Comparison of ENCODE assay signal across 8 cellular contexts in the genomic region with DNA sequence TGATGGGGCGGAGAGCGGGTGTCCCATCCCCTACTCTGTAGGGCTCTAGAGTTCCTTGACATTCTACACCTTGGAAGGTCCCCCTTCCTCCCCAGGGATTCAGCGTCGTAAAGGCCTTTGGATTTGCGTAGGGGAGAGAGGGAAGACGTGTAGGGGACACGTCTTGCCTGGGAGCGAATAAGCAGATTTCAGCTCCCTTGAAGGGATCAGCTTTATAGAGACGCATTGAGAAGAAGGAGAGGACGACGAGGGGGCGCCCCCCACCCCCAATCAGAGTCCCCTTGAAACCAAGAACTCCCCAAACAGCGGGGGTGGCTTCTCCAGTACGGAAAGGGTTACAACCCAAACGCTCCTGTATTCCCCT. TPM values are rescaled to one million over a fixed set of nuclear protein-coding genes. Genes with fewer than 3 reads are reported as not detected.
DNase-seq lines count a peak whose midpoint lies in the region; ATAC-seq, FAIRE-seq and TF ChIP-seq lines count a peak whose summit lies in the region.

No MANE protein-coding gene starts in this region.

- no peak for ATAC-seq in activated B cell treated with CpG ODN at 0.5 μM for 24 hours (ENCODE audit: low read depth)
- no peak for ATAC-seq in HG02571 (IDR thresholded peaks at IDR 0.05; ENCODE audit: unreplicated experiment)
- no peak for ATAC-seq in HG02970 (IDR thresholded peaks at IDR 0.05; ENCODE audit: low FRiP score, unreplicated experiment)

- H3K36me3 Mint-ChIP-seq in activated CD4-positive, alpha-beta T cell treated with anti-CD3 and anti-CD28 coated beads, Interleukin-2, amount 10 ng/mL, durations not matched to agents 7 days and 5 days (ENCODE audit: low read depth): peaks cover 6% of the 10 kb centered on the region
- H3K36me3 Mint-ChIP-seq in activated B cell treated with CpG ODN at 0.5 μM for 24 hours (ENCODE audit: low read depth): peaks cover 31% of the 10 kb centered on the region

- intact Hi-C loops in activated B cell treated with CpG ODN at 0.5 μM for 24 hours (cut with micrococcal nuclease): loop anchor here (1.0 to 10.0 kb wide), 14 partner anchors 11 to 721 kb away; a partner anchor contains a TSS

- DNase-seq in activated CD4-positive, alpha-beta T cell treated with anti-CD3 and anti-CD28 coated beads, Interleukin-2, amount 10 ng/mL, durations not matched to agents 7 days and 5 days: no peak
- DNase-seq in activated CD4-positive, alpha-beta T cell treated with anti-CD3 and anti-CD28 coated beads for 4 hours: no peak
- DNase-seq in activated B cell treated with CpG ODN at 0.5 μM for 24 hours: no peak
- no peak for DNase-seq in right atrium auricular region (ENCODE audit: low spot score)
- no peak for DNase-seq in urothelium cell line (ENCODE audit: low spot score)

- H3K4me3 ChIP-seq in right atrium auricular region (peak overlapping the region; percentile 75 to 84), skin epidermis (peak overlapping the region; percentile 44 to 86 (median 69))

- CTCF ChIA-PET in activated CD4-positive, alpha-beta T cell treated with anti-CD3 and anti-CD28 coated beads, Interleukin-2, amount 10 ng/mL, durations not matched to agents 7 days and 5 days (lab: Charles Lee): interaction anchor here (0.6 to 12.7 kb wide), 5 partner anchors 13 to 513 kb away, joined by 3 to 155 read pairs (median 3); a partner anchor contains a TSS
- CTCF ChIA-PET in activated B cell treated with CpG ODN at 0.5 μM for 24 hours (lab: Charles Lee): interaction anchor here (1.4 to 13.0 kb wide), 3 partner anchors 18 to 51 kb away, joined by 4 to 138 read pairs (median 4); a partner anchor contains a TSS

- POLR2A ChIA-PET in activated CD4-positive, alpha-beta T cell treated with anti-CD3 and anti-CD28 coated beads, Interleukin-2, amount 10 ng/mL, durations not matched to agents 7 days and 5 days (lab: Charles Lee): no interaction called here
- POLR2A ChIA-PET in activated B cell treated with CpG ODN at 0.5 μM for 24 hours (lab: Charles Lee): interaction anchor here (0.6 to 2.7 kb wide), 4 partner anchors 13 to 694 kb away, joined by 6 to 11 read pairs (median 8); a partner anchor contains a TSS

- H3K4me3 Mint-ChIP-seq in activated CD4-positive, alpha-beta T cell treated with anti-CD3 and anti-CD28 coated beads, Interleukin-2, amount 10 ng/mL, durations not matched to agents 7 days and 5 days: peak overlapping the region; percentile 91
- H3K4me3 Mint-ChIP-seq in activated B cell treated with CpG ODN at 0.5 μM for 24 hours: peak overlapping the region; percentile 97

- peak overlapping the region; percentile 95 for H3K27ac Mint-ChIP-seq in activated CD4-positive, alpha-beta T cell treated with anti-CD3 and anti-CD28 coated beads, Interleukin-2, amount 10 ng/mL, durations not matched to agents 7 days and 5 days
- peak overlapping the region; percentile 88 for H3K27ac Mint-ChIP-seq in activated B cell treated with CpG ODN at 0.5 μM for 24 hours

- no peaks in the 10 kb centered on the region for H3K27me3 Mint-ChIP-seq in activated CD4-positive, alpha-beta T cell treated with anti-CD3 and anti-CD28 coated beads, Interleukin-2, amount 10 ng/mL, durations not matched to agents 7 days and 5 days
- H3K27me3 Mint-ChIP-seq in activated B cell treated with CpG ODN at 0.5 μM for 24 hours: no peaks in the 10 kb centered on the region

- H3K36me3 ChIP-seq in right atrium auricular region: peaks cover 32% of the 10 kb centered on the region

- H3K9me3 ChIP-seq in right atrium auricular region: no peaks in the 10 kb centered on the region

- TF ChIP-seq CTCF in activated B cell treated with CpG ODN at 0.5 μM for 24 hours (IDR thresholded peaks at IDR 0.05) (no peak), right atrium auricular region (IDR thresholded peaks at IDR 0.05) (no peak)

- FAIRE-seq in urothelium cell line (lab: Jason Lieb, UNC): no peak

- no peaks in the 10 kb centered on the region for H3K27me3 ChIP-seq in right atrium auricular region

- no peaks in the 10 kb centered on the region for H3K9me3 Mint-ChIP-seq in activated CD4-positive, alpha-beta T cell treated with anti-CD3 and anti-CD28 coated beads, Interleukin-2, amount 10 ng/mL, durations not matched to agents 7 days and 5 days
- no peaks in the 10 kb centered on the region for H3K9me3 Mint-ChIP-seq in activated B cell treated with CpG ODN at 0.5 μM for 24 hours

- H3K4me1 ChIP-seq in right atrium auricular region: peaks cover 0 to 23% of the 10 kb centered on the region in 2 donors

- H3K4me1 Mint-ChIP-seq in activated CD4-positive, alpha-beta T cell treated with anti-CD3 and anti-CD28 coated beads, Interleukin-2, amount 10 ng/mL, durations not matched to agents 7 days and 5 days: peaks cover 31% of the 10 kb centered on the region
- H3K4me1 Mint-ChIP-seq in activated B cell treated with CpG ODN at 0.5 μM for 24 hours: peaks cover 24% of the 10 kb centered on the region

- H3K27ac ChIP-seq in right atrium auricular region (peak overlapping the region; percentile 76 to 90), skin epidermis (peak overlapping the region in 19 of 21 experiments; percentile 45 to 91 (median 83))

RNA-seq across cellular contexts. Expression of a gene that starts 0.3 kb away (rescaled TPM):
- total RNA-seq in activated CD4-positive, alpha-beta T cell treated with anti-CD3 and anti-CD28 coated beads, Interleukin-2, amount 10 ng/mL, durations not matched to agents 7 days and 5 days: 10 to 100 TPM; 54.6 to 56.8 TPM
- total RNA-seq in activated B cell treated with CpG ODN at 0.5 μM for 24 hours (44.2 and 59.5 TPM in 2 replicates), right atrium auricular region (100 to 1,000 TPM; 182 to 232 TPM)

RNA-seq across cellular contexts. Expression of a gene that starts 24.9 kb away (rescaled TPM):
- total RNA-seq in activated CD4-positive, alpha-beta T cell treated with anti-CD3 and anti-CD28 coated beads, Interleukin-2, amount 10 ng/mL, durations not matched to agents 7 days and 5 days: not detected
- total RNA-seq in activated B cell treated with CpG ODN at 0.5 μM for 24 hours: not detected in 2 replicates
- total RNA-seq in right atrium auricular region: 1 to 10 TPM in 1 of 2 donors, not detected in 1; 3.7 TPM

RNA-seq across cellular contexts. Expression of a gene that starts 51.0 kb away (rescaled TPM):
- 100 to 1,000 TPM; 298 to 356 TPM for total RNA-seq in activated CD4-positive, alpha-beta T cell treated with anti-CD3 and anti-CD28 coated beads, Interleukin-2, amount 10 ng/mL, durations not matched to agents 7 days and 5 days
- total RNA-seq in activated B cell treated with CpG ODN at 0.5 μM for 24 hours (330 and 354 TPM in 2 replicates), right atrium auricular region (100 to 1,000 TPM; 481 to 659 TPM)
